Comparison of ENCODE assay signal across 1 cellular context in genomic region chr12:14854586-14855163, GRCh38.
TF ChIP-seq lines count a peak whose summit lies in the region.

No MANE protein-coding gene starts in this region.

TF ChIP-seq in WTC11, 78 proteins besides CTCF, POLR2A, EP300 and RAD21:
- TF ChIP-seq STAT6 (CRISPR knock-in tag; conservative IDR thresholded peaks at IDR 0.05; ENCODE audit: low read depth) (no peak), HMGA2 (CRISPR knock-in tag; IDR thresholded peaks at IDR 0.05) (no peak), E2F4 (CRISPR knock-in tag; IDR thresholded peaks at IDR 0.05; ENCODE audit: borderline replicate concordance, low read depth) (no peak), NR3C1 (CRISPR knock-in tag; conservative IDR thresholded peaks at IDR 0.05; ENCODE audit: low read depth) (no peak), TEAD1 (CRISPR knock-in tag; IDR thresholded peaks at IDR 0.05) (no peak), MLX (CRISPR knock-in tag; IDR thresholded peaks at IDR 0.05) (no peak), ZNF138 (CRISPR knock-in tag; conservative IDR thresholded peaks at IDR 0.05) (no peak), TCF7 (CRISPR knock-in tag; IDR thresholded peaks at IDR 0.05; ENCODE audit: low read depth) (no peak), ATF3 (CRISPR knock-in tag; conservative IDR thresholded peaks at IDR 0.05) (no peak), ETV6 (CRISPR knock-in tag; IDR thresholded peaks at IDR 0.05) (no peak), MYBL2 (CRISPR knock-in tag; IDR thresholded peaks at IDR 0.05) (no peak), NFYB (CRISPR knock-in tag; conservative IDR thresholded peaks at IDR 0.05; ENCODE audit: low read depth) (no peak), ZNF416 (CRISPR knock-in tag; IDR thresholded peaks at IDR 0.05) (no peak), ATF2 (CRISPR knock-in tag; IDR thresholded peaks at IDR 0.05; ENCODE audit: borderline replicate concordance, low read depth) (no peak), NR1H2 (CRISPR knock-in tag; IDR thresholded peaks at IDR 0.05) (no peak), PRRX2 (CRISPR knock-in tag; IDR thresholded peaks at IDR 0.05) (no peak)
